ENCODE assay signal across 19 cellular contexts in genomic region chr13:74889321-74889720, GRCh38.
A peak's percentile ranks its signal among the peaks of the same experiment; 100 is the strongest.
DNase-seq lines count a peak whose midpoint lies in the region; ATAC-seq, FAIRE-seq and TF ChIP-seq lines count a peak whose summit lies in the region.
"Had no signal": no experiment of that assay in that cellular context is flagged by ENCODE, and none has a peak within 500 bp of the region (broad histone marks: within the 10 kb centered on the region; RNA-seq: fewer than 3 reads in every experiment).

No MANE protein-coding gene starts in this region.

- no peak for TF ChIP-seq EP300 in A549 (IDR thresholded peaks at IDR 0.05)

- H3K27ac ChIP-seq in A549, result peak overlapping the region in 1 of 2 experiments; percentile 81; a peak in 2 of 6 replicates
- H3K27ac ChIP-seq in RWPE1, result no peak overlapping the region
- H3K27ac ChIP-seq: C4-2B had no signal

- TF ChIP-seq CTCF in A549 (IDR thresholded peaks at IDR 0.05), result no peak
- TF ChIP-seq CTCF in RWPE1 (conservative IDR thresholded peaks at IDR 0.05; ENCODE audit: low read depth), result no peak
- no peak for TF ChIP-seq CTCF in fibroblast of the aortic adventitia (IDR thresholded peaks at IDR 0.05; ENCODE audit: insufficient read depth, low read length)

- H3K4me2 ChIP-seq in A549, result 0 out of 3 replicates have a peak overlapping the region, but pooled peaks have one; percentile 26

- CTCF ChIA-PET in A549 (lab: Yijun Ruan, JAX), result no interaction called here
- CTCF ChIA-PET in RWPE1 (lab: Yijun Ruan, JAX), result no interaction called here

- FAIRE-seq in A549 (lab: Jason Lieb, UNC), result no peak
- FAIRE-seq: GM12892, H1, K562 had no signal

- H3K4me3 ChIP-seq in A549 (no peak overlapping the region), fibroblast of the aortic adventitia (ENCODE audit: low read depth, low read length) (no peak overlapping the region)
- H3K4me3 ChIP-seq: K562 had no signal

- TF ChIP-seq POLR2A in A549 (IDR thresholded peaks at IDR 0.05; ENCODE audit: low read length), result no peak

- DNase-seq in A549 (ENCODE audit: low read depth in 1 of 2, low spot score in 1 of 2) (no peak), HPDE6-E6E7 (ENCODE audit: extremely low spot score) (peak; percentile 10), RWPE1 (ENCODE audit: low spot score) (peak; percentile 36), fibroblast of the aortic adventitia (ENCODE audit: low read depth) (peak; percentile 8), midbrain (lab: John Stamatoyannopoulos, UW) (no peak), NCI-H774 (lab: John Stamatoyannopoulos, UW) (no peak)
- DNase-seq: activated CD4-positive, alpha-beta memory T cell treated with anti-CD3 and anti-CD28 coated beads, Interleukin-2, amount 10 ng/mL, durations not matched to agents 7 days and 5 days; amygdala; central memory CD4-positive, alpha-beta T cell; nephron progenitor cell; stimulated activated naive CD4-positive, alpha-beta T cell treated with Interleukin-2 at 50 U/mL for 16 hours; T1000 had no signal

- H3K9me3 ChIP-seq in A549, result no peaks in the 10 kb centered on the region

- POLR2A ChIA-PET in A549 (lab: Yijun Ruan, JAX) (no interaction called here), RWPE1 (lab: Yijun Ruan, JAX; ENCODE audit: low non-redundant PET) (no interaction called here)

- ATAC-seq in A549, result no peak
- no peak for ATAC-seq in GM21390 (IDR thresholded peaks at IDR 0.05; ENCODE audit: unreplicated experiment)
- no peak for ATAC-seq in HG02840 (IDR thresholded peaks at IDR 0.05; ENCODE audit: low FRiP score, unreplicated experiment)
- ATAC-seq: K562, SK-N-SH treated with all-trans-retinoic acid at 6 μM for 48 hours had no signal

- H3K4me1 ChIP-seq in A549, result peaks cover 43% of the 10 kb centered on the region

- no peak for TF ChIP-seq RAD21 in A549 (conservative IDR thresholded peaks at IDR 0.05 in 1 of 2, IDR thresholded peaks at IDR 0.05 in 1 of 2)

TF ChIP-seq in A549, 52 proteins besides CTCF, POLR2A, EP300 and RAD21:
- no peak for TF ChIP-seq HOXA7 (CRISPR knock-in tag; IDR thresholded peaks at IDR 0.05)
- 0 out of 4 replicates have a peak, but pooled peaks of 1 of the 2 experiments have one; percentile 18 for TF ChIP-seq CEBPB (IDR thresholded peaks at IDR 0.05)

Comparison
In these comparisons a context has a peak if more than half of its experiments do, and no peak if none do; other contexts are left out.
1. DNase-seq: peak in HPDE6-E6E7 (single experiment), RWPE1 (single experiment) and fibroblast of the aortic adventitia (single experiment); none in A549 (0 of 2), midbrain (single experiment) and NCI-H774 (single experiment).